ENCODE assay signal across 1 cellular context in the genomic region with DNA sequence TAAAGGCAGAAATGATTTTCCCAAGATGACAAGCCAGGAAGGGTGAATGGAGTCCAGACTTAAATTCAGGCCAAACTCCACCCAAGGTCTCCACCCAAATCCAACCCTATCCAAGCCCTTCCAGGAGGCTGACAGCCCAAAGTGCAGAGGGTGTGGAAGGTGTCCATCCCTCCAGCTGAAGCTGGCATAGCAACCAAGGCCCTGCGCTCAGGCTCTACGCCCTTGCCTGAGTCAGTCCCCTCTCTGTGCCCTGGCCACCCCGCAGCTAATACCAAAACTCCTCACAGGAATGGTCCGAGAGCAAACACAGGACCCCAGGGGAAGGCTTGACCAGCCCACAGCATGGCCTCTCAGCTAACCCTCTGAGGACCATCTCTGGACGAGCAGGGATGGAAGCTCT.
TF ChIP-seq lines count a peak whose summit lies in the region.

No MANE protein-coding gene starts in this region.

TF ChIP-seq in GM12878, 131 proteins besides CTCF, POLR2A, EP300 and RAD21:
- TF ChIP-seq CHD4 (IDR thresholded peaks at IDR 0.05) (no peak), CBX5 (IDR thresholded peaks at IDR 0.05; ENCODE audit: low read depth) (no peak), CREB1 (IDR thresholded peaks at IDR 0.05; ENCODE audit: low read depth) (no peak), RFX5 (IDR thresholded peaks at IDR 0.05; ENCODE audit: low read depth, low read length) (no peak), SMAD1 (IDR thresholded peaks at IDR 0.05; ENCODE audit: low read depth, partially characterized antibody) (no peak), YBX1 (IDR thresholded peaks at IDR 0.05) (no peak), KAT2A (conservative IDR thresholded peaks at IDR 0.05; ENCODE audit: control insufficient read depth, low read depth, low read length) (no peak), LARP7 (IDR thresholded peaks at IDR 0.05) (no peak), TAF1 (IDR thresholded peaks at IDR 0.05; ENCODE audit: borderline replicate concordance, low read depth, low read length) (no peak), RB1 (IDR thresholded peaks at IDR 0.05; ENCODE audit: borderline replicate concordance) (no peak), SPI1 (IDR thresholded peaks at IDR 0.05; ENCODE audit: borderline replicate concordance, insufficient read depth, low read depth, low read length) (no peak), ASH2L (IDR thresholded peaks at IDR 0.05; ENCODE audit: borderline replicate concordance, low read depth) (no peak)
- TF ChIP-seq, protein P1, sequence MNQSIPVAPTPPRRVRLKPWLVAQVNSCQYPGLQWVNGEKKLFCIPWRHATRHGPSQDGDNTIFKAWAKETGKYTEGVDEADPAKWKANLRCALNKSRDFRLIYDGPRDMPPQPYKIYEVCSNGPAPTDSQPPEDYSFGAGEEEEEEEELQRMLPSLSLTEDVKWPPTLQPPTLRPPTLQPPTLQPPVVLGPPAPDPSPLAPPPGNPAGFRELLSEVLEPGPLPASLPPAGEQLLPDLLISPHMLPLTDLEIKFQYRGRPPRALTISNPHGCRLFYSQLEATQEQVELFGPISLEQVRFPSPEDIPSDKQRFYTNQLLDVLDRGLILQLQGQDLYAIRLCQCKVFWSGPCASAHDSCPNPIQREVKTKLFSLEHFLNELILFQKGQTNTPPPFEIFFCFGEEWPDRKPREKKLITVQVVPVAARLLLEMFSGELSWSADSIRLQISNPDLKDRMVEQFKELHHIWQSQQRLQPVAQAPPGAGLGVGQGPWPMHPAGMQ (IDR thresholded peaks at IDR 0.05; ENCODE audit: borderline replicate concordance): no peak
